7 cellular contexts compared by ENCODE assay signal in genomic region chr16:14400978-14401838, GRCh38.
DNase-seq lines count a peak whose midpoint lies in the region; FAIRE-seq and TF ChIP-seq lines count a peak whose summit lies in the region.
"Not testable (repeated sequence)": the region's sequence is repeated elsewhere in the genome, so short reads cannot be mapped to it uniquely, and the experiment has no call there.

No MANE protein-coding gene starts in this region.

- not testable (repeated sequence) for H3K9me3 ChIP-seq in BLaER1; astrocyte (ENCODE audit: insufficient read depth, low read depth, low read length); mesenchymal stem cell (ENCODE audit: control insufficient read depth, low read length); suprapubic skin

- TF ChIP-seq POLR2A in suprapubic skin (IDR thresholded peaks at IDR 0.05): not testable (repeated sequence)

- H3K79me2 ChIP-seq in astrocyte (ENCODE audit: insufficient read depth, low read length): not testable (repeated sequence)

- H3K79me1 ChIP-seq in mesenchymal stem cell (replicated peaks; ENCODE audit: low read length, poor library complexity, severe bottlenecking): not testable (repeated sequence)

- H3K4me1 Mint-ChIP-seq in astrocyte (ENCODE audit: low read depth, unreplicated experiment) (peaks cover 23% of the 10 kb centered on the region), osteocyte (ENCODE audit: unreplicated experiment) (peaks cover 37% of the 10 kb centered on the region)

- CTCF ChIA-PET in RWPE1 (lab: Yijun Ruan, JAX): not testable (repeated sequence)

- H3K4me3 Mint-ChIP-seq in astrocyte (ENCODE audit: unreplicated experiment); osteocyte (ENCODE audit: unreplicated experiment): not testable (repeated sequence)

- not testable (repeated sequence) for H4K20me1 ChIP-seq in BLaER1; astrocyte (ENCODE audit: insufficient read depth, low read length)

- POLR2A ChIA-PET in RWPE1 (lab: Yijun Ruan, JAX; ENCODE audit: low non-redundant PET): not testable (repeated sequence)

- not testable (repeated sequence) for H2BK15ac ChIP-seq in mesenchymal stem cell (ENCODE audit: low read depth, poor library complexity, severe bottlenecking)

- peak overlapping the region; percentile 1 for H2AK5ac ChIP-seq in mesenchymal stem cell (ENCODE audit: low read length, severe bottlenecking)

- not testable (repeated sequence) for TF ChIP-seq CTCF in RWPE1 (conservative IDR thresholded peaks at IDR 0.05; ENCODE audit: low read depth); astrocyte (IDR thresholded peaks at IDR 0.05; ENCODE audit: insufficient read depth, low read depth, low read length); osteocyte (IDR thresholded peaks at IDR 0.05); suprapubic skin (IDR thresholded peaks at IDR 0.05)

- not testable (repeated sequence) for TF ChIP-seq EP300 in suprapubic skin (IDR thresholded peaks at IDR 0.05)

- not testable (repeated sequence) for H2BK120ac ChIP-seq in mesenchymal stem cell (ENCODE audit: low read depth, low read length)

- H4K8ac ChIP-seq in mesenchymal stem cell (ENCODE audit: low read length): not testable (repeated sequence)

- not testable (repeated sequence) for H3K9me3 Mint-ChIP-seq in astrocyte (ENCODE audit: unreplicated experiment); osteocyte (ENCODE audit: unreplicated experiment)

- peak overlapping the region; percentile 76 for H3K4me2 ChIP-seq in BLaER1
- not testable (repeated sequence) for H3K4me2 ChIP-seq in astrocyte (ENCODE audit: low read length); mesenchymal stem cell (ENCODE audit: low read length, poor library complexity, severe bottlenecking)

- H3K18ac ChIP-seq in mesenchymal stem cell (ENCODE audit: low read depth in 1 of 2, low read length in 2 of 2): not testable (repeated sequence)

- not testable (repeated sequence) for H3K4me3 ChIP-seq in BLaER1; astrocyte (ENCODE audit: insufficient read depth, low read depth, low read length); mesenchymal stem cell (ENCODE audit: insufficient read depth in 1 of 2, low read depth in 1 of 2, low read length in 2 of 2); suprapubic skin

- DNase-seq in M059J (ENCODE audit: low read depth): peak; percentile 13
- not testable (repeated sequence) for DNase-seq in RWPE1 (ENCODE audit: low spot score); astrocyte (ENCODE audit: low read depth); mesenchymal stem cell; osteocyte (ENCODE audit: extremely low spot score, unreplicated experiment); suprapubic skin (ENCODE audit: low spot score in 2 of 2)

- peak overlapping the region; percentile 97 for H3K27ac Mint-ChIP-seq in astrocyte (ENCODE audit: unreplicated experiment)
- H3K27ac Mint-ChIP-seq in osteocyte (ENCODE audit: unreplicated experiment): peak overlapping the region; percentile 63

- H3K27ac ChIP-seq in BLaER1 (peak overlapping the region; percentile 9; the same call in 1 of the 2 replicates), RWPE1 (peak overlapping the region; percentile 89; the same call in 1 of the 2 replicates), suprapubic skin (peak overlapping the region; percentile 29)
- H3K27ac ChIP-seq in astrocyte (ENCODE audit: low read depth, low read length); mesenchymal stem cell (ENCODE audit: low read length, poor library complexity, severe bottlenecking): not testable (repeated sequence)

- not testable (repeated sequence) for H3K14ac ChIP-seq in mesenchymal stem cell (ENCODE audit: low read length in 2 of 2)

- not testable (repeated sequence) for H3K36me3 Mint-ChIP-seq in astrocyte (ENCODE audit: low read depth, unreplicated experiment); osteocyte (ENCODE audit: unreplicated experiment)

- H2BK12ac ChIP-seq in mesenchymal stem cell (ENCODE audit: low read length in 2 of 2): peak overlapping the region; percentile 33 to 71

- WGBS in mesenchymal stem cell: 87% methylated on average over 13 of the region's 13 CpGs
- WGBS in suprapubic skin: 64% methylated on average over 13 of the region's 13 CpGs

- not testable (repeated sequence) for H3K9ac ChIP-seq in BLaER1; astrocyte (ENCODE audit: low read length)
- peak overlapping the region; percentile 51 for H3K9ac ChIP-seq in mesenchymal stem cell (ENCODE audit: low read length)

- H3K4me1 ChIP-seq in BLaER1: peaks cover 42% of the 10 kb centered on the region
- peaks cover 21% of the 10 kb centered on the region for H3K4me1 ChIP-seq in astrocyte (ENCODE audit: insufficient read depth, low read length)
- H3K4me1 ChIP-seq in mesenchymal stem cell (ENCODE audit: control insufficient read depth, insufficient read depth, low read depth, low read length): peaks cover 22% of the 10 kb centered on the region
- H3K4me1 ChIP-seq in suprapubic skin: peaks cover 24% of the 10 kb centered on the region

- H3K4ac ChIP-seq in mesenchymal stem cell (ENCODE audit: low read depth in 1 of 2, low read length in 2 of 2): not testable (repeated sequence)

- not testable (repeated sequence) for H3K27me3 Mint-ChIP-seq in astrocyte (ENCODE audit: low read depth, unreplicated experiment); osteocyte (ENCODE audit: unreplicated experiment)

- not testable (repeated sequence) for H4K91ac ChIP-seq in mesenchymal stem cell (ENCODE audit: low read length)

- H3K36me3 ChIP-seq in BLaER1; astrocyte (ENCODE audit: insufficient read depth, low read length); mesenchymal stem cell (ENCODE audit: control insufficient read depth in 1 of 2, insufficient read depth in 2 of 2, low read depth in 1 of 2, low read length in 2 of 2); suprapubic skin: not testable (repeated sequence)

- H3K23ac ChIP-seq in mesenchymal stem cell (ENCODE audit: low read length in 2 of 2): not testable (repeated sequence)

- H2BK5ac ChIP-seq in mesenchymal stem cell (ENCODE audit: low read depth, low read length, poor library complexity, severe bottlenecking): not testable (repeated sequence)

- not testable (repeated sequence) for H3K27me3 ChIP-seq in BLaER1; astrocyte (ENCODE audit: insufficient read depth, low read length); mesenchymal stem cell (ENCODE audit: control insufficient read depth in 1 of 2, insufficient read depth in 1 of 2, low read length in 2 of 2); suprapubic skin

- FAIRE-seq in astrocyte (lab: Jason Lieb, UNC): not testable (repeated sequence)

- H2AFZ ChIP-seq in astrocyte (ENCODE audit: low read depth, low read length): peak overlapping the region; percentile 18
- H2AFZ ChIP-seq in mesenchymal stem cell (ENCODE audit: low read depth, low read length): not testable (repeated sequence)
